ENCODE assay signal across 18 cellular contexts in the genomic region with DNA sequence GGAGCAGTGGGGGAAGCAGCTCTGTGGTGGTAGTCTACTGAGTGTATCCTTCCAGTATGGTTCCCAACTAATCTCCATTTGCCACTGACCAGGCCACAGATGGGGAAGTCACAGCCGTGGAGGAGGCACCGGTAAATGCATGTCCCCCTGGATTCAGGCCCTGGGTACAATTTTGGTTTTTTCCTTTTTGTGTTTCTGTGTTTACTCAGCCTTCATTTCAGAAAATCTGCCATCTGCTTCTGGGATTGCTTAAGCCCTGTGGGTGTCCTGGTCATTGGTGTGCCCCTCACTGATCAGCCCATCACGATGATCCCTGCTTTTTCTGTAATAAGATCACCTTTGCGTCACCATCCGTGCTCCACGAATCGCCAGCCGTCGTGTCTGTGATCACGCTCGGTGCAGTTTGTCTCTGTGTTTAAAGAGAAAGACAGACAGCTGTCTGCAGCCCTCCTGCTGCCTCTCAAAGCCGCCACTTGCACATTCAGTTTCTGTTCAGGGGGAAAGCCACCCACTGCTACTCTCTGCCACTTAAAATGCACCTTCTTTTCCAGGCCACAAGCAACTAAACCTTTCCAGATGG.
A peak's percentile ranks its signal among the peaks of the same experiment; 100 is the strongest.
DNase-seq lines count a peak whose midpoint lies in the region; TF ChIP-seq lines count a peak whose summit lies in the region.
"Had no signal": no experiment of that assay in that cellular context is flagged by ENCODE, and none has a peak within 500 bp of the region (broad histone marks: within the 10 kb centered on the region; RNA-seq: fewer than 3 reads in every experiment).

No MANE protein-coding gene starts in this region.

- H3K36me3 ChIP-seq in neural progenitor cell: no peaks in the 10 kb centered on the region

- H3K4me1 Mint-ChIP-seq in neural progenitor cell: peaks cover 16% of the 10 kb centered on the region

- no peak overlapping the region for H2AFZ ChIP-seq in neural progenitor cell (replicated peaks)

- peak overlapping the region; percentile 84 for H3K27ac ChIP-seq in neural progenitor cell
- H3K27ac ChIP-seq: KMS-11, Peyer's patch had no signal

- DNase-seq in NCI-H345 (lab: John Stamatoyannopoulos, UW) (peak; percentile 14), NCI-H345 treated with DMSO at 0.1 percent for 48 hours (lab: John Stamatoyannopoulos, UW; ENCODE audit: unreplicated experiment) (no peak), NCI-H69 (lab: John Stamatoyannopoulos, UW) (peak; percentile 74), cerebellar cortex (ENCODE audit: low spot score) (peak; percentile 52), neural progenitor cell (ENCODE audit: low spot score) (peak; percentile 21), NCI-H510A (lab: John Stamatoyannopoulos, UW) (no peak), 8988T (no peak)
- no peak for DNase-seq in stimulated activated CD4-positive, alpha-beta T cell treated with anti-CD3 and anti-CD28 coated beads, Interleukin-4, amount 100 ng/mL, for 4 hours
- DNase-seq: COR-L47, DMS79 treated with DMSO at 0.1 percent for 48 hours, GDM1, MG63, NCI-H1105 treated with DMSO at 0.1 percent for 48 hours, NCI-H187 treated with DMSO at 0.1 percent for 48 hours, NCI-H774, SHP77 treated with DMSO at 0.1 percent for 48 hours had no signal

- no peak overlapping the region for H3K9ac ChIP-seq in neural progenitor cell
- H3K9ac ChIP-seq: KMS-11 had no signal

- no peaks in the 10 kb centered on the region for H3K27me3 ChIP-seq in neural progenitor cell
- H3K27me3 ChIP-seq: MG63, Peyer's patch had no signal

- H3K9me3 ChIP-seq in neural progenitor cell (ENCODE audit: low read depth): no peaks in the 10 kb centered on the region
- H3K9me3 ChIP-seq: MG63, Peyer's patch had no signal

- no peaks in the 10 kb centered on the region for H3K27me3 Mint-ChIP-seq in neural progenitor cell (ENCODE audit: insufficient read depth, low read depth)

- no peaks in the 10 kb centered on the region for H3K79me2 ChIP-seq in neural progenitor cell (ENCODE audit: low read depth)

- H3F3A ChIP-seq in neural progenitor cell (ENCODE audit: low read depth): peaks cover 14% of the 10 kb centered on the region

- peak overlapping the region; percentile 62 for H3K27ac Mint-ChIP-seq in neural progenitor cell

- peak overlapping the region; percentile 14 for H3K4me2 ChIP-seq in neural progenitor cell
- H3K4me2 ChIP-seq: KMS-11 had no signal

- no peaks in the 10 kb centered on the region for H3K9me3 Mint-ChIP-seq in neural progenitor cell

- no peak overlapping the region for H3K4me3 ChIP-seq in neural progenitor cell
- H3K4me3 ChIP-seq: MG63, Peyer's patch had no signal

- no peak for TF ChIP-seq CTCF in neural progenitor cell (IDR thresholded peaks at IDR 0.05)

- no peak overlapping the region for H3K4me3 Mint-ChIP-seq in neural progenitor cell

- peaks cover 3% of the 10 kb centered on the region for H4K20me1 ChIP-seq in neural progenitor cell (ENCODE audit: low read depth)

- peaks cover 35% of the 10 kb centered on the region for H3K36me3 Mint-ChIP-seq in neural progenitor cell

- peaks cover 12% of the 10 kb centered on the region for H3K4me1 ChIP-seq in neural progenitor cell
- H3K4me1 ChIP-seq: Peyer's patch had no signal

Comparison
In these comparisons a context has a peak if more than half of its experiments do, and no peak if none do; other contexts are left out.
1. DNase-seq: peak in NCI-H345 (single experiment), NCI-H69 (single experiment), cerebellar cortex (single experiment) and neural progenitor cell (single experiment); none in NCI-H345 treated with DMSO at 0.1 percent for 48 hours (single experiment), NCI-H510A (single experiment), stimulated activated CD4-positive, alpha-beta T cell treated with anti-CD3 and anti-CD28 coated beads, Interleukin-4, amount 100 ng/mL, for 4 hours (0 of 2) and 8988T (single experiment).